Comparison of ENCODE assay signal across 12 cellular contexts in the genomic region with DNA sequence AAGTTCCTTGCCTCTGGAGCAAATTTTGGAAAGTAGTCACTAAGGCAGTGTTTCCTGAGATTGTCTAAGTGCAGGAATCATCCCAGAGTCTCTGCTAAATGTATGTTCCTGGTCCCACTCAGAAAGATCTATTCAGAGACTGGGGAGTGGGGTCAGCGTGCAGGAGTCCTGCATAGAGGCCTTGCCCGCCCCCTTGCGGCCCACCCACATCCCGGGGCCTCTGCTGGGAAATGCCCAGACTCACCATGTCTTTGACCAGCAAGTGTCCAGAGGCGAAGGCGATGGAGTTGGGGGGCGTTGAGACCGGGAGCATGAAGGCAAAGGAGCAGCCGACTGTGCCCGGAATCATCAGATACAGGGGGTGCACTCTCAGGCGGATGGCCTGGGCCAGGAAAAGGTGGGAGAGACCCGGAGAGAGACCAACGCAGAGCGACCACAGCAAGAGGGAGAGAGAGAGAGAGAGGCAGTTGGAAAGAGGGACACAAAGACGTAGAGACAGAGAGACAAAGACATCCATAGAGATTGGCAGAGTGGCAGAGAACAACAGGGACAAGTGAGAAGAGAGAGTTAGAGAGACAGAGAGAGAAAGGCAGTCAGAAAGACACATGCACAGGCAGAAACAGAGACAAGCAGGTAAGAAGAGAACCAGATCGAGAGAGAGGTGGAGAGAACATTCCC. TPM values are rescaled to one million over a fixed set of nuclear protein-coding genes. Genes with fewer than 3 reads are reported as not detected.
DNase-seq lines count a peak whose midpoint lies in the region; ATAC-seq, FAIRE-seq and TF ChIP-seq lines count a peak whose summit lies in the region.
"Had no signal": no experiment of that assay in that cellular context is flagged by ENCODE, and none has a peak within 500 bp of the region (broad histone marks: within the 10 kb centered on the region; RNA-seq: fewer than 3 reads in every experiment).

No MANE protein-coding gene starts in this region.

- H4K20me1 ChIP-seq in Loucy (ENCODE audit: insufficient read depth, low read length, poor library complexity, severe bottlenecking) (no peaks in the 10 kb centered on the region), endothelial cell of umbilical vein (replicated peaks; ENCODE audit: control insufficient read depth, extremely low read depth, insufficient read depth, low read length) (no peaks in the 10 kb centered on the region), osteoblast (ENCODE audit: insufficient read depth, low read length) (no peaks in the 10 kb centered on the region)
- H4K20me1 ChIP-seq: BLaER1 had no signal

- FAIRE-seq in endothelial cell of umbilical vein (lab: Jason Lieb, UNC), result no peak

- H3K4me3 ChIP-seq in Loucy (ENCODE audit: low read length, poor library complexity, severe bottlenecking) (no peak overlapping the region), endothelial cell of umbilical vein (replicated peaks in 1 of 3; ENCODE audit: insufficient read depth in 1 of 3, low read depth in 1 of 3, low read length in 3 of 3) (no peak overlapping the region), osteoblast (ENCODE audit: insufficient read depth, low read length) (peak overlapping the region; percentile 51)
- H3K4me3 ChIP-seq in effector memory CD4-positive, alpha-beta T cell (ENCODE audit: insufficient read depth, low read depth, low read length, poor library complexity, severe bottlenecking), result no peak overlapping the region
- H3K4me3 ChIP-seq: BLaER1 had no signal

- H3K79me2 ChIP-seq in Loucy (ENCODE audit: insufficient read depth, low read length) (no peaks in the 10 kb centered on the region), endothelial cell of umbilical vein (ENCODE audit: control insufficient read depth, insufficient read depth, low read length) (no peaks in the 10 kb centered on the region), osteoblast (ENCODE audit: insufficient read depth, low read length) (no peaks in the 10 kb centered on the region)

- TF ChIP-seq CTCF in Loucy (conservative IDR thresholded peaks at IDR 0.05; ENCODE audit: low read length) (no peak), endothelial cell of umbilical vein (IDR thresholded peaks at IDR 0.05; ENCODE audit: extremely low read depth in 1 of 2, insufficient read depth in 1 of 2, low read depth in 1 of 2, low read length in 2 of 2) (no peak), osteoblast (IDR thresholded peaks at IDR 0.05; ENCODE audit: extremely low read depth, low read depth, low read length) (no peak)

- dilution Hi-C loops in endothelial cell of umbilical vein (cut with MboI; ENCODE audit: extremely low pct_ligation_motif_present, low sequenced_read_pairs), result no loop called here

- H3K9me3 ChIP-seq in Loucy (ENCODE audit: insufficient read depth, low read depth, low read length) (no peaks in the 10 kb centered on the region), endothelial cell of umbilical vein (replicated peaks; ENCODE audit: control insufficient read depth, insufficient read depth, low read length) (no peaks in the 10 kb centered on the region), osteoblast (ENCODE audit: low read depth, low read length) (no peaks in the 10 kb centered on the region)
- no peaks in the 10 kb centered on the region for H3K9me3 ChIP-seq in effector memory CD4-positive, alpha-beta T cell (ENCODE audit: control insufficient read depth, low read length)
- H3K9me3 ChIP-seq: BLaER1 had no signal

- H3K9ac ChIP-seq in Loucy (ENCODE audit: low read depth, low read length, poor library complexity, severe bottlenecking) (no peak overlapping the region), endothelial cell of umbilical vein (replicated peaks; ENCODE audit: extremely low read depth, insufficient read depth, low read length) (no peak overlapping the region)
- H3K9ac ChIP-seq: BLaER1 had no signal

- H3K4me1 ChIP-seq in Loucy (ENCODE audit: insufficient read depth, low read length, poor library complexity, severe bottlenecking) (peaks cover 42% of the 10 kb centered on the region), endothelial cell of umbilical vein (ENCODE audit: control insufficient read depth, extremely low read depth, insufficient read depth, low read length) (peaks cover 4% of the 10 kb centered on the region), osteoblast (ENCODE audit: insufficient read depth, low read length) (peaks cover 9% of the 10 kb centered on the region)
- H3K4me1 ChIP-seq in effector memory CD4-positive, alpha-beta T cell (ENCODE audit: control insufficient read depth, insufficient read depth, low read length, poor library complexity, severe bottlenecking), result peaks cover 7% of the 10 kb centered on the region

- ATAC-seq in HG03520 (IDR thresholded peaks at IDR 0.05; ENCODE audit: unreplicated experiment), result no peak

- DNase-seq in C1 segment of cervical spinal cord (lab: John Stamatoyannopoulos, UW) (peak in 10 of 14 donors; percentile 19 to 81 (median 35)), endothelial cell of umbilical vein (ENCODE audit: low read depth, low spot score) (no peak), osteoblast (ENCODE audit: insufficient read length, low spot score, missing footprints) (no peak), NOMO-1 treated with dmso at 0.1 percent for 144 hours (lab: John Stamatoyannopoulos, UW; ENCODE audit: unreplicated experiment) (no peak), DMS153 treated with DMSO at 0.1 percent for 48 hours (lab: John Stamatoyannopoulos, UW; ENCODE audit: unreplicated experiment) (no peak)
- DNase-seq in effector memory CD4-positive, alpha-beta T cell, result no peak

- no peak for TF ChIP-seq POLR2A in endothelial cell of umbilical vein (IDR thresholded peaks at IDR 0.05; ENCODE audit: low read depth, low read length)

- H3K27ac ChIP-seq in endothelial cell of umbilical vein (ENCODE audit: insufficient read depth, low read depth, low read length) (no peak overlapping the region), osteoblast (ENCODE audit: low read depth, low read length) (no peak overlapping the region)
- H3K27ac ChIP-seq in effector memory CD4-positive, alpha-beta T cell (ENCODE audit: insufficient read depth, low read length, poor library complexity, severe bottlenecking), result no peak overlapping the region
- H3K27ac ChIP-seq: BLaER1 had no signal

- H2AFZ ChIP-seq in Loucy (ENCODE audit: low read length) (peak overlapping the region; percentile 70; the same call in 1 of the 2 replicates), endothelial cell of umbilical vein (ENCODE audit: low read depth, low read length) (peak overlapping the region; percentile 60), osteoblast (ENCODE audit: low read length) (peak overlapping the region; percentile 88)

- intact Hi-C loops in endothelial cell of umbilical vein (cut with micrococcal nuclease), result loop anchor here (1.0 to 2.0 kb wide), 3 partner anchors 42 to 125 kb away; a partner anchor contains a TSS

- POLR2A ChIA-PET in endothelial cell of umbilical vein (lab: Charles Lee), result no interaction called here

- CTCF ChIA-PET in endothelial cell of umbilical vein (lab: Charles Lee), result interaction anchor here (0.6 to 2.4 kb wide), 11 partner anchors 9 to 1871 kb away, joined by 3 to 13 read pairs (median 4); a partner anchor contains a TSS

- H3K4me2 ChIP-seq in Loucy (ENCODE audit: low read depth, low read length, poor library complexity, severe bottlenecking), result no peak overlapping the region
- no peak overlapping the region for H3K4me2 ChIP-seq in endothelial cell of umbilical vein (ENCODE audit: insufficient read depth, low read length)
- H3K4me2 ChIP-seq in osteoblast (ENCODE audit: insufficient read depth, low read length), result peak overlapping the region; percentile 74

- H3K27me3 ChIP-seq in Loucy (ENCODE audit: insufficient read depth, low read length, poor library complexity, severe bottlenecking) (no peaks in the 10 kb centered on the region), endothelial cell of umbilical vein (ENCODE audit: control insufficient read depth in 2 of 2, insufficient read depth in 2 of 2, low read length in 2 of 2) (no peaks in the 10 kb centered on the region), osteoblast (ENCODE audit: insufficient read depth, low read length) (no peaks in the 10 kb centered on the region)
- peaks cover 5% of the 10 kb centered on the region for H3K27me3 ChIP-seq in effector memory CD4-positive, alpha-beta T cell (replicated peaks; ENCODE audit: control insufficient read depth, insufficient read depth, low read length, poor library complexity, severe bottlenecking)
- H3K27me3 ChIP-seq: BLaER1 had no signal

- H3F3A ChIP-seq in Loucy (ENCODE audit: low read depth), result no peaks in the 10 kb centered on the region

- no TSS peak for BruUV-seq in endothelial cell of umbilical vein (replicated peaks; lab: Mats Ljungman, UMichigan)

- H3K36me3 ChIP-seq in Loucy (ENCODE audit: insufficient read depth, low read length) (no peaks in the 10 kb centered on the region), endothelial cell of umbilical vein (ENCODE audit: control insufficient read depth in 2 of 2, extremely low read depth in 1 of 2, insufficient read depth in 2 of 2, low read length in 2 of 2) (no peaks in the 10 kb centered on the region), osteoblast (ENCODE audit: insufficient read depth, low read length) (no peaks in the 10 kb centered on the region)
- H3K36me3 ChIP-seq in effector memory CD4-positive, alpha-beta T cell (ENCODE audit: control insufficient read depth, insufficient read depth, low read length), result no peaks in the 10 kb centered on the region
- H3K36me3 ChIP-seq: BLaER1 had no signal

- H3K9me2 ChIP-seq in Loucy (replicated peaks; ENCODE audit: low read depth, low read length), result no peaks in the 10 kb centered on the region

- no peaks in the 10 kb centered on the region for H3K9me1 ChIP-seq in endothelial cell of umbilical vein (replicated peaks; ENCODE audit: control insufficient read depth, extremely low read depth, insufficient read depth, low read length)

RNA-seq across cellular contexts. Expression of a gene that starts 12.9 kb away (rescaled TPM):
- not detected in 2 replicates for total RNA-seq in endothelial cell of umbilical vein
- polyA plus RNA-seq in endothelial cell of umbilical vein, result not detected in 2 replicates
- not detected in 2 replicates for polyA plus RNA-seq in endothelial cell of umbilical vein (2011; cell fraction: cytosol; rRNA removed)
- not detected in 2 replicates for polyA plus RNA-seq in endothelial cell of umbilical vein (2011; cell fraction: nucleus; rRNA removed)
- not detected in 2 replicates for polyA plus RNA-seq in endothelial cell of umbilical vein (2012)
- not detected in 2 replicates for polyA minus RNA-seq in endothelial cell of umbilical vein
- not detected for polyA minus RNA-seq in endothelial cell of umbilical vein (2011; cell fraction: cytosol; rRNA and poly(A)+ RNA removed)
- polyA minus RNA-seq in endothelial cell of umbilical vein (2011; cell fraction: nucleus; rRNA and poly(A)+ RNA removed), result not detected in 2 replicates
- not detected in 2 replicates for total RNA-seq in osteoblast
- total RNA-seq: mesenteric fat pad, renal cortical epithelial cell, T-helper 17 cell had no signal

RNA-seq across cellular contexts. Expression of a gene that starts 50.0 kb away (rescaled TPM):
- 0.30 and 1.6 TPM in 2 replicates for total RNA-seq in endothelial cell of umbilical vein
- polyA plus RNA-seq in endothelial cell of umbilical vein, result 0.03 and 0.08 TPM in 2 replicates
- polyA plus RNA-seq in endothelial cell of umbilical vein (2011; cell fraction: cytosol; rRNA removed), result 0.03 and 0.04 TPM in 2 replicates
- 0.69 and 0.75 TPM in 2 replicates for polyA plus RNA-seq in endothelial cell of umbilical vein (2011; cell fraction: nucleus; rRNA removed)
- 0.13 and 0.25 TPM in 2 replicates for polyA plus RNA-seq in endothelial cell of umbilical vein (2012)
- 0.13 TPM in 1 of 2 replicates, not detected in the other for polyA minus RNA-seq in endothelial cell of umbilical vein
- not detected for polyA minus RNA-seq in endothelial cell of umbilical vein (2011; cell fraction: cytosol; rRNA and poly(A)+ RNA removed)
- 0.19 and 0.24 TPM in 2 replicates for polyA minus RNA-seq in endothelial cell of umbilical vein (2011; cell fraction: nucleus; rRNA and poly(A)+ RNA removed)
- total RNA-seq in osteoblast, result 5.0 and 5.8 TPM in 2 replicates

Comparison
In these comparisons a context has a peak if more than half of its experiments do, and no peak if none do; other contexts are left out.
1. DNase-seq: peak in C1 segment of cervical spinal cord (10 of 14); none in endothelial cell of umbilical vein (single experiment), osteoblast (single experiment), NOMO-1 treated with dmso at 0.1 percent for 144 hours (single experiment), DMS153 treated with DMSO at 0.1 percent for 48 hours (single experiment) and effector memory CD4-positive, alpha-beta T cell (0 of 3).
2. Peak in every context shown above with its lines, with median percentiles within 50 percentile points of each other: H2AFZ ChIP-seq.